22 cellular contexts compared by ENCODE assay signal in the genomic region with DNA sequence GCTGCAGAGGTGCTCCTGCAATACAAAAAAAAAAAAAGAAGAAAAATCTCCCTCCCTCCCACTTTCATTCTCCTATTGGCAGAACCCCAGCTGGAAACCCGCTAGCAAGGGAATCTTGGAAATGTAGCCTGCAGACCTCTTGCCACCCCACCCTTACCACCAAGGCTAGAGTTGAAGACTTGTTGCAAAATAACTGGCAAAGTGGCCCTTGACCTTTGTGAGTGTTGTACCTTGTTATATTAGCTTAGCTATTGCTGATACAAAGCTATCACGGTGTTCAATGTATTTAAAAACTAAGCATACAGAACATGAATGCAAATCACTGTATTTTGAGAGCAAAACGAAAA. TPM values are rescaled to one million over a fixed set of nuclear protein-coding genes. Genes with fewer than 3 reads are reported as not detected.
DNase-seq lines count a peak whose midpoint lies in the region; ATAC-seq and TF ChIP-seq lines count a peak whose summit lies in the region.
"Had no signal": no experiment of that assay in that cellular context is flagged by ENCODE, and none has a peak within 500 bp of the region (broad histone marks: within the 10 kb centered on the region; RNA-seq: fewer than 3 reads in every experiment).

No MANE protein-coding gene starts in this region.

- no peaks in the 10 kb centered on the region for H3K27me3 Mint-ChIP-seq in T-helper 2 cell treated with Interferon-gamma antibody and Interleukin-4, amounts not matched to agents 5 μg/mL and 100 μg/mL, for 36 hours (ENCODE audit: low read depth)
- H3K27me3 Mint-ChIP-seq in type B pancreatic cell, result no peaks in the 10 kb centered on the region
- H3K27me3 Mint-ChIP-seq: dendritic cell treated with granulocyte-macrophage colony-stimulating factor and Interleukin-4, amounts not matched to agents 40 ng/mL and 50 ng/mL, for 4 days had no signal

- no peak for TF ChIP-seq EP300 in transverse colon (IDR thresholded peaks at IDR 0.05; ENCODE audit: low read depth)

- TF ChIP-seq POLR2A in transverse colon (IDR thresholded peaks at IDR 0.05), result no peak

- DNase-seq in T-helper 2 cell treated with Interferon-gamma antibody and Interleukin-4, amounts not matched to agents 5 μg/mL and 100 μg/mL, for 36 hours (ENCODE audit: low spot score), result no peak
- DNase-seq in T-helper 2 cell (no peak), adipocyte (ENCODE audit: low read depth) (peak; percentile 21), left lobe of liver (ENCODE audit: low spot score) (no peak), transverse colon (peak; percentile 21), type B pancreatic cell (ENCODE audit: extremely low spot score, unreplicated experiment) (no peak), left ventricle myocardium superior (no peak), NCI-H2227 treated with DMSO at 0.1 percent for 48 hours (lab: John Stamatoyannopoulos, UW) (no peak)
- DNase-seq: DMS79 treated with DMSO at 0.1 percent for 48 hours, heart right ventricle, kidney, MM.1S, NCI-H1694 treated with DMSO at 0.1 percent for 48 hours, NCI-H524, occipital lobe had no signal

- H3K36me3 ChIP-seq in adipocyte (ENCODE audit: control insufficient read depth, insufficient read depth, low read length, severe bottlenecking), result no peaks in the 10 kb centered on the region
- H3K36me3 ChIP-seq in transverse colon, result no peaks in the 10 kb centered on the region
- H3K36me3 ChIP-seq: thoracic aorta had no signal

- peak overlapping the region; percentile 34 for H3K27ac Mint-ChIP-seq in T-helper 2 cell treated with Interferon-gamma antibody and Interleukin-4, amounts not matched to agents 5 μg/mL and 100 μg/mL, for 36 hours
- no peak overlapping the region for H3K27ac Mint-ChIP-seq in type B pancreatic cell
- H3K27ac Mint-ChIP-seq: CD14-positive monocyte; dendritic cell treated with granulocyte-macrophage colony-stimulating factor and Interleukin-4, amounts not matched to agents 40 ng/mL and 50 ng/mL, for 4 days had no signal

- intact Hi-C loops in transverse colon (cut with DNase I; ENCODE audit: low total_unique reads) (loop anchor here (10.0 kb wide), 1 partner anchor 866 kb away; no protein-coding TSS in a partner anchor), left ventricle myocardium superior (cut with micrococcal nuclease) (no loop called here)

- H3K4me1 Mint-ChIP-seq in T-helper 2 cell treated with Interferon-gamma antibody and Interleukin-4, amounts not matched to agents 5 μg/mL and 100 μg/mL, for 36 hours (ENCODE audit: low read depth), result peaks cover 18% of the 10 kb centered on the region
- H3K4me1 Mint-ChIP-seq in type B pancreatic cell (ENCODE audit: unreplicated experiment), result peaks cover 8% of the 10 kb centered on the region

- H3K4me3 Mint-ChIP-seq in T-helper 2 cell treated with Interferon-gamma antibody and Interleukin-4, amounts not matched to agents 5 μg/mL and 100 μg/mL, for 36 hours, result no peak overlapping the region
- no peak overlapping the region for H3K4me3 Mint-ChIP-seq in type B pancreatic cell
- H3K4me3 Mint-ChIP-seq: CD14-positive monocyte; dendritic cell treated with granulocyte-macrophage colony-stimulating factor and Interleukin-4, amounts not matched to agents 40 ng/mL and 50 ng/mL, for 4 days had no signal

- H3K36me3 Mint-ChIP-seq in T-helper 2 cell treated with Interferon-gamma antibody and Interleukin-4, amounts not matched to agents 5 μg/mL and 100 μg/mL, for 36 hours (ENCODE audit: low read depth), result peaks cover 13% of the 10 kb centered on the region
- peaks cover 5% of the 10 kb centered on the region for H3K36me3 Mint-ChIP-seq in type B pancreatic cell

- 56 to 65% methylated on average over 3 of the region's 3 CpGs for WGBS in transverse colon (ENCODE audit: low coverage in 1 of 2), 2 donors

- H3K27ac ChIP-seq in transverse colon, result peak overlapping the region in 3 of 4 donors; percentile 36 to 38 (median 36)
- H3K27ac ChIP-seq: heart right ventricle, thoracic aorta had no signal

- H3K27me3 ChIP-seq in adipocyte (replicated peaks; ENCODE audit: control insufficient read depth, insufficient read depth, low read length) (no peaks in the 10 kb centered on the region), transverse colon (no peaks in the 10 kb centered on the region)
- H3K27me3 ChIP-seq: heart right ventricle had no signal

- in situ Hi-C loops in transverse colon (cut with MboI; ENCODE audit: low pct_ligation_motif_present in 1 of 4, low pct_unique_long_range_greater_than_20kb in 1 of 4, low sequenced_read_pairs in 3 of 4), result no loop called here

- TF ChIP-seq CTCF in transverse colon (IDR thresholded peaks at IDR 0.05) (no peak), type B pancreatic cell (conservative IDR thresholded peaks at IDR 0.05) (no peak)

- ATAC-seq in left lobe of liver, result peak; percentile 89
- ATAC-seq in left ventricle myocardium superior, result no peak
- ATAC-seq: heart right ventricle, mucosa of descending colon had no signal

- no peak overlapping the region for H3K9ac ChIP-seq in adipocyte (ENCODE audit: low read length)

- H3K9me3 ChIP-seq in adipocyte (ENCODE audit: control insufficient read depth, low read length), result no peaks in the 10 kb centered on the region
- no peaks in the 10 kb centered on the region for H3K9me3 ChIP-seq in transverse colon
- H3K9me3 ChIP-seq: heart right ventricle, mucosa of descending colon, thoracic aorta had no signal

- no peaks in the 10 kb centered on the region for H3K9me3 Mint-ChIP-seq in T-helper 2 cell treated with Interferon-gamma antibody and Interleukin-4, amounts not matched to agents 5 μg/mL and 100 μg/mL, for 36 hours
- H3K9me3 Mint-ChIP-seq in type B pancreatic cell, result no peaks in the 10 kb centered on the region
- H3K9me3 Mint-ChIP-seq: dendritic cell treated with granulocyte-macrophage colony-stimulating factor and Interleukin-4, amounts not matched to agents 40 ng/mL and 50 ng/mL, for 4 days had no signal

- H3K4me3 ChIP-seq in adipocyte (ENCODE audit: low read length), result peak overlapping the region; percentile 14
- H3K4me3 ChIP-seq in transverse colon, result no peak overlapping the region
- H3K4me3 ChIP-seq: heart right ventricle, mucosa of descending colon, smooth muscle cell, thoracic aorta had no signal

- H3K4me1 ChIP-seq in adipocyte (ENCODE audit: control insufficient read depth, insufficient read depth, low read length), result peaks cover 29% of the 10 kb centered on the region
- H3K4me1 ChIP-seq in transverse colon, result peaks cover 0 to 44% (median 24%) of the 10 kb centered on the region in 4 donors

RNA-seq across cellular contexts. Expression of gene KCTD4, which starts 57.5 kb away (rescaled TPM):
- not detected for total RNA-seq in left lobe of liver
- 1 to 10 TPM in 2 of 4 donors, not detected in 2; 1.3 to 1.9 TPM for total RNA-seq in transverse colon
- total RNA-seq in type B pancreatic cell (ENCODE audit: low replicate concordance), result not detected in 2 replicates
- not detected for total RNA-seq in left ventricle myocardium superior
- total RNA-seq: activated CD8-positive, alpha-beta memory T cell treated with anti-CD3 and anti-CD28 coated beads for 36 hours; OCI-LY7; smooth muscle cell; thoracic aorta had no signal

Comparison
In these comparisons a context has a peak if more than half of its experiments do, and no peak if none do; other contexts are left out.
1. DNase-seq: peak in adipocyte (single experiment) and transverse colon (single experiment); none in T-helper 2 cell treated with Interferon-gamma antibody and Interleukin-4, amounts not matched to agents 5 μg/mL and 100 μg/mL, for 36 hours (single experiment), T-helper 2 cell (0 of 5), left lobe of liver (single experiment), type B pancreatic cell (single experiment), left ventricle myocardium superior (single experiment) and NCI-H2227 treated with DMSO at 0.1 percent for 48 hours (single experiment).